In genomic region chrX:24412637-24413363, GRCh38 we compare ENCODE assay signal across 21 cellular contexts. TPM values are rescaled to one million over a fixed set of nuclear protein-coding genes. Genes with fewer than 3 reads are reported as not detected.
A peak's percentile ranks its signal among the peaks of the same experiment; 100 is the strongest.
DNase-seq lines count a peak whose midpoint lies in the region; ATAC-seq, FAIRE-seq and TF ChIP-seq lines count a peak whose summit lies in the region.
"Had no signal": no experiment of that assay in that cellular context is flagged by ENCODE, and none has a peak within 500 bp of the region (broad histone marks: within the 10 kb centered on the region; RNA-seq: fewer than 3 reads in every experiment).

No MANE protein-coding gene starts in this region.

- intact Hi-C loops in MCF 10A (cut with micrococcal nuclease), result no loop called here

- H3K9me3 ChIP-seq in astrocyte (ENCODE audit: insufficient read depth, low read depth, low read length), result no peaks in the 10 kb centered on the region
- H3K9me3 ChIP-seq: SJCRH30 had no signal

- H4K20me1 ChIP-seq in astrocyte (ENCODE audit: insufficient read depth, low read length), result no peaks in the 10 kb centered on the region

- H3K79me2 ChIP-seq in astrocyte (ENCODE audit: insufficient read depth, low read length), result no peaks in the 10 kb centered on the region

- POLR2A ChIA-PET in HEK293T (lab: Yijun Ruan, JAX) (no interaction called here), MCF 10A (lab: Yijun Ruan, JAX) (no interaction called here)

- H3K27me3 ChIP-seq in astrocyte (ENCODE audit: insufficient read depth, low read length), result no peaks in the 10 kb centered on the region
- H3K27me3 ChIP-seq: SJCRH30 had no signal

- no peaks in the 10 kb centered on the region for H3K27me3 Mint-ChIP-seq in astrocyte (ENCODE audit: low read depth, unreplicated experiment)
- H3K27me3 Mint-ChIP-seq in nephron (ENCODE audit: low read depth), result peaks cover 10% of the 10 kb centered on the region
- H3K27me3 Mint-ChIP-seq in MCF 10A (ENCODE audit: insufficient read depth, unreplicated experiment), result peaks cover 74% of the 10 kb centered on the region
- H3K27me3 Mint-ChIP-seq: B cell; CD4-positive, alpha-beta T cell had no signal

- H3K27ac ChIP-seq in astrocyte (ENCODE audit: low read depth, low read length), result no peak overlapping the region
- H3K27ac ChIP-seq: PC-9, SJCRH30 had no signal

- no TSS peak for BruUV-seq in MCF 10A (replicated peaks; lab: Mats Ljungman, UMichigan)

- H3K27ac Mint-ChIP-seq in astrocyte (ENCODE audit: unreplicated experiment), result no peak overlapping the region
- peak overlapping the region in 2 of 3 experiments; percentile 17 to 55 for H3K27ac Mint-ChIP-seq in nephron
- H3K27ac Mint-ChIP-seq in MCF 10A (ENCODE audit: low read depth, unreplicated experiment), result no peak overlapping the region
- H3K27ac Mint-ChIP-seq: B cell; CD4-positive, alpha-beta T cell; HFFc6 had no signal

- no peaks in the 10 kb centered on the region for H3K4me1 Mint-ChIP-seq in astrocyte (ENCODE audit: low read depth, unreplicated experiment)
- H3K4me1 Mint-ChIP-seq in nephron, result no peaks in the 10 kb centered on the region
- no peaks in the 10 kb centered on the region for H3K4me1 Mint-ChIP-seq in MCF 10A (ENCODE audit: insufficient read depth, unreplicated experiment)
- H3K4me1 Mint-ChIP-seq: B cell had no signal

- H2AFZ ChIP-seq in astrocyte (ENCODE audit: low read depth, low read length), result no peak overlapping the region
- H2AFZ ChIP-seq: PC-9 had no signal

- ATAC-seq in HG03159 (IDR thresholded peaks at IDR 0.05; ENCODE audit: unreplicated experiment) (no peak), HG02798 (IDR thresholded peaks at IDR 0.05; ENCODE audit: poor library complexity, unreplicated experiment) (no peak)

- H3K9me3 Mint-ChIP-seq in astrocyte (ENCODE audit: unreplicated experiment) (peaks cover 2% of the 10 kb centered on the region), nephron (peaks cover 8% of the 10 kb centered on the region), MCF 10A (ENCODE audit: unreplicated experiment) (peaks cover 8% of the 10 kb centered on the region)
- H3K9me3 Mint-ChIP-seq: CD4-positive, alpha-beta T cell; HFFc6 had no signal

- no peak overlapping the region for H3K4me2 ChIP-seq in astrocyte (ENCODE audit: low read length)
- H3K4me2 ChIP-seq: PC-9 had no signal

- TF ChIP-seq CTCF in GM12865 (IDR thresholded peaks at IDR 0.05; ENCODE audit: insufficient read depth, low read depth, low read length, missing control alignments), result no peak
- no peak for TF ChIP-seq CTCF in astrocyte (IDR thresholded peaks at IDR 0.05; ENCODE audit: insufficient read depth, low read depth, low read length)
- TF ChIP-seq CTCF in nephron (IDR thresholded peaks at IDR 0.05; ENCODE audit: unreplicated experiment in 3 of 3), result no peak
- no peak for TF ChIP-seq CTCF in MCF 10A (IDR thresholded peaks at IDR 0.05; ENCODE audit: unreplicated experiment)

- no peaks in the 10 kb centered on the region for H3K4me1 ChIP-seq in astrocyte (ENCODE audit: insufficient read depth, low read length)
- H3K4me1 ChIP-seq: SJCRH30 had no signal

- H3K36me3 Mint-ChIP-seq in astrocyte (ENCODE audit: low read depth, unreplicated experiment) (no peaks in the 10 kb centered on the region), nephron (ENCODE audit: low read depth) (no peaks in the 10 kb centered on the region), MCF 10A (ENCODE audit: insufficient read depth, unreplicated experiment) (no peaks in the 10 kb centered on the region)

- no peaks in the 10 kb centered on the region for H3K36me3 ChIP-seq in astrocyte (ENCODE audit: insufficient read depth, low read length)
- H3K36me3 ChIP-seq: SJCRH30 had no signal

- no peak overlapping the region for H3K4me3 ChIP-seq in GM12865 (ENCODE audit: low read depth, low read length)
- H3K4me3 ChIP-seq in astrocyte (ENCODE audit: insufficient read depth, low read depth, low read length), result no peak overlapping the region
- H3K4me3 ChIP-seq: PC-9, SJCRH30 had no signal

- H3K9ac ChIP-seq in astrocyte (ENCODE audit: low read length), result no peak overlapping the region

- peak; percentile 17 for DNase-seq in GM12865 (ENCODE audit: low read depth)
- no peak for DNase-seq in HEK293T (ENCODE audit: extremely low spot score)
- DNase-seq in astrocyte (ENCODE audit: low read depth), result no peak
- DNase-seq in MCF 10A (ENCODE audit: unreplicated experiment), result no peak
- DNase-seq in NCI-H2227 treated with DMSO at 0.1 percent for 48 hours (lab: John Stamatoyannopoulos, UW), result no peak
- DNase-seq: 8988T; CD4-positive, alpha-beta T cell; DMS153; GDM1; HFFc6; NCI-H187; NCI-H226; NCI-H524; PC-9; SJCRH30 had no signal

- no peak overlapping the region for H3K4me3 Mint-ChIP-seq in astrocyte (ENCODE audit: unreplicated experiment)
- H3K4me3 Mint-ChIP-seq in nephron, result no peak overlapping the region
- H3K4me3 Mint-ChIP-seq in MCF 10A (ENCODE audit: unreplicated experiment), result no peak overlapping the region
- H3K4me3 Mint-ChIP-seq: B cell; CD4-positive, alpha-beta T cell; HFFc6 had no signal

- CTCF ChIA-PET in HEK293T (lab: Yijun Ruan, JAX) (interaction anchor here (0.6 to 0.8 kb wide), 2 partner anchors 8 to 17 kb away, joined by 3 to 4 read pairs; no protein-coding TSS in a partner anchor), MCF 10A (lab: Yijun Ruan, JAX) (interaction anchor here (1.1 to 1.7 kb wide), 3 partner anchors 13 to 85 kb away, joined by 3 to 4 read pairs (median 3); no protein-coding TSS in a partner anchor)

- peak; percentile 5 for FAIRE-seq in astrocyte (lab: Jason Lieb, UNC)

TF ChIP-seq in HEK293T, 16 proteins besides CTCF, POLR2A, EP300 and RAD21:
- TF ChIP-seq NFRKB (IDR thresholded peaks at IDR 0.05) (no peak), CTBP1 (IDR thresholded peaks at IDR 0.05; ENCODE audit: borderline replicate concordance) (peak; percentile 28; the same call in 1 of the 2 replicates)
TF ChIP-seq in HEK293T: peak in this region for 1.

RNA-seq across cellular contexts. Expression of gene PDK3, which starts 52.3 kb away (rescaled TPM):
- 4.6 and 6.6 TPM in 2 replicates for total RNA-seq in astrocyte
- total RNA-seq in MCF 10A (2022), result 1.0 and 1.4 TPM in 2 replicates

RNA-seq across cellular contexts. Expression of gene SUPT20HL1, which starts 52.4 kb away (rescaled TPM):
- total RNA-seq in astrocyte, result not detected in 2 replicates
- total RNA-seq in MCF 10A (2022), result not detected in 2 replicates
- total RNA-seq: B cell; CD4-positive, alpha-beta T cell; Daoy; H4; HFFc6; PC-9 had no signal

Comparison
In these comparisons a context has a peak if more than half of its experiments do, and no peak if none do; other contexts are left out.
1. H3K27ac Mint-ChIP-seq: peak in nephron (2 of 3); none in astrocyte (single experiment) and MCF 10A (single experiment).